In genomic region chr16:79607587-79607986, GRCh38 we compare ENCODE assay signal across 1 cellular context.
TF ChIP-seq lines count a peak whose summit lies in the region.

No MANE protein-coding gene starts in this region.

TF ChIP-seq in HEK293, 187 proteins besides CTCF, POLR2A, EP300 and RAD21 (continued from another document):
- TF ChIP-seq ZBTB10 (tag by site-specific recombination; IDR thresholded peaks at IDR 0.05) (no peak), ZNF266 (tag by site-specific recombination; IDR thresholded peaks at IDR 0.05; ENCODE audit: low read depth) (no peak), PRDM1 (tag by site-specific recombination; IDR thresholded peaks at IDR 0.05) (peak; percentile 71), ZNF692 (tag by site-specific recombination; IDR thresholded peaks at IDR 0.05) (peak; percentile 32; the same call in 1 of the 2 replicates)
